Comparison of ENCODE assay signal across 1 cellular context in genomic region chr15:52709172-52709979, GRCh38.
TF ChIP-seq lines count a peak whose summit lies in the region.

No MANE protein-coding gene starts in this region.

TF ChIP-seq in HepG2, 621 proteins besides CTCF, POLR2A, EP300 and RAD21 (continued from another document and continues in another):
- TF ChIP-seq POGK (CRISPR knock-in tag; conservative IDR thresholded peaks at IDR 0.05) (no peak), ZNF7 (CRISPR knock-in tag; IDR thresholded peaks at IDR 0.05) (no peak), ZNF280B (CRISPR knock-in tag; IDR thresholded peaks at IDR 0.05; ENCODE audit: borderline replicate concordance) (no peak), FOXA3 (CRISPR knock-in tag; IDR thresholded peaks at IDR 0.05) (peak; percentile 58; the same call in 1 of the 2 replicates), ASH2L (IDR thresholded peaks at IDR 0.05; ENCODE audit: insufficient read length, low read depth, low read length) (no peak), FOXA1 (IDR thresholded peaks at IDR 0.05) (no peak), FOXA1 (CRISPR knock-in tag; IDR thresholded peaks at IDR 0.05) (peak; percentile 63), KDM5B (CRISPR knock-in tag; IDR thresholded peaks at IDR 0.05; ENCODE audit: borderline replicate concordance) (no peak), ZNF597 (CRISPR knock-in tag; IDR thresholded peaks at IDR 0.05) (no peak), TSC22D2 (CRISPR knock-in tag; IDR thresholded peaks at IDR 0.05; ENCODE audit: borderline replicate concordance) (no peak), MXI1 (IDR thresholded peaks at IDR 0.05; ENCODE audit: borderline replicate concordance, low read depth, low read length) (0 out of 3 replicates have a peak, but pooled peaks have one; percentile 14), ARID3A (IDR thresholded peaks at IDR 0.05; ENCODE audit: low read depth, low read length) (no peak), CEBPG (CRISPR knock-in tag; IDR thresholded peaks at IDR 0.05) (peak; percentile 64; the same call in 1 of the 2 replicates), RNF2 (conservative IDR thresholded peaks at IDR 0.05; ENCODE audit: low read depth) (no peak), TFDP2 (CRISPR knock-in tag; IDR thresholded peaks at IDR 0.05) (no peak), HOXA7 (CRISPR knock-in tag; IDR thresholded peaks at IDR 0.05) (no peak), ELF1 (CRISPR knock-in tag; IDR thresholded peaks at IDR 0.05) (no peak), SYNCRIP (IDR thresholded peaks at IDR 0.05; ENCODE audit: insufficient read depth, low read depth, low read length) (no peak), HMG20B (CRISPR knock-in tag; conservative IDR thresholded peaks at IDR 0.05) (no peak), ZNF614 (CRISPR knock-in tag; IDR thresholded peaks at IDR 0.05; ENCODE audit: borderline replicate concordance) (peak; percentile 15; the same call in 1 of the 2 replicates), HMGA1 (CRISPR knock-in tag; conservative IDR thresholded peaks at IDR 0.05) (no peak), IKZF5 (CRISPR knock-in tag; IDR thresholded peaks at IDR 0.05) (no peak), ZFAT (CRISPR knock-in tag; conservative IDR thresholded peaks at IDR 0.05) (no peak), ZBTB25 (CRISPR knock-in tag; IDR thresholded peaks at IDR 0.05) (no peak), ZNF800 (CRISPR knock-in tag; IDR thresholded peaks at IDR 0.05) (0 out of 2 replicates have a peak, but pooled peaks have one; percentile 50), ZNF18 (CRISPR knock-in tag; IDR thresholded peaks at IDR 0.05; ENCODE audit: insufficient replicate concordance) (no peak), SP5 (CRISPR knock-in tag; IDR thresholded peaks at IDR 0.05; ENCODE audit: borderline replicate concordance, low read depth) (0 out of 2 replicates have a peak, but pooled peaks have one; percentile 46), KMT2B (CRISPR knock-in tag; IDR thresholded peaks at IDR 0.05) (peak; percentile 68; the same call in 1 of the 2 replicates), GATAD2A (CRISPR knock-in tag; IDR thresholded peaks at IDR 0.05) (no peak), NR1H2 (CRISPR knock-in tag; IDR thresholded peaks at IDR 0.05; ENCODE audit: borderline replicate concordance, low read depth) (no peak), MIXL1 (CRISPR knock-in tag; IDR thresholded peaks at IDR 0.05) (0 out of 2 replicates have a peak, but pooled peaks have one; percentile 40), ZNF652 (CRISPR knock-in tag; IDR thresholded peaks at IDR 0.05; ENCODE audit: borderline replicate concordance, low read depth) (no peak), KLF12 (CRISPR knock-in tag; IDR thresholded peaks at IDR 0.05; ENCODE audit: borderline replicate concordance) (peak; percentile 70; the same call in 1 of the 2 replicates), ZNF256 (CRISPR knock-in tag; conservative IDR thresholded peaks at IDR 0.05) (no peak), ZNF766 (CRISPR knock-in tag; IDR thresholded peaks at IDR 0.05; ENCODE audit: borderline replicate concordance) (0 out of 2 replicates have a peak, but pooled peaks have one; percentile 56), CEBPB (IDR thresholded peaks at IDR 0.05; ENCODE audit: borderline replicate concordance, low read depth, low read length) (peak; percentile 83), ZNF776 (CRISPR knock-in tag; IDR thresholded peaks at IDR 0.05) (no peak), HOMEZ (CRISPR knock-in tag; IDR thresholded peaks at IDR 0.05; ENCODE audit: low read depth) (no peak), ZNF672 (CRISPR knock-in tag; IDR thresholded peaks at IDR 0.05) (no peak), CENPBD1 (CRISPR knock-in tag; IDR thresholded peaks at IDR 0.05; ENCODE audit: borderline replicate concordance, low read depth) (no peak), ZNF136 (CRISPR knock-in tag; IDR thresholded peaks at IDR 0.05; ENCODE audit: low read depth) (no peak), MIER3 (CRISPR knock-in tag; IDR thresholded peaks at IDR 0.05; ENCODE audit: borderline replicate concordance) (no peak), ZNF792 (CRISPR knock-in tag; IDR thresholded peaks at IDR 0.05) (no peak), ZBTB34 (CRISPR knock-in tag; IDR thresholded peaks at IDR 0.05) (no peak), SATB2 (CRISPR knock-in tag; IDR thresholded peaks at IDR 0.05) (no peak), ZSCAN31 (CRISPR knock-in tag; IDR thresholded peaks at IDR 0.05; ENCODE audit: low read depth) (no peak), ZNF562 (CRISPR knock-in tag; IDR thresholded peaks at IDR 0.05; ENCODE audit: borderline replicate concordance) (no peak), ZNF232 (CRISPR knock-in tag; IDR thresholded peaks at IDR 0.05; ENCODE audit: borderline replicate concordance) (0 out of 2 replicates have a peak, but pooled peaks have one; percentile 43), ZNF101 (CRISPR knock-in tag; IDR thresholded peaks at IDR 0.05; ENCODE audit: borderline replicate concordance, low read depth) (no peak), EZH2 (conservative IDR thresholded peaks at IDR 0.05; ENCODE audit: low read depth, low read length) (no peak), TBP (CRISPR knock-in tag; IDR thresholded peaks at IDR 0.05) (no peak)
